ENCODE assay signal across 8 cellular contexts in the genomic region with DNA sequence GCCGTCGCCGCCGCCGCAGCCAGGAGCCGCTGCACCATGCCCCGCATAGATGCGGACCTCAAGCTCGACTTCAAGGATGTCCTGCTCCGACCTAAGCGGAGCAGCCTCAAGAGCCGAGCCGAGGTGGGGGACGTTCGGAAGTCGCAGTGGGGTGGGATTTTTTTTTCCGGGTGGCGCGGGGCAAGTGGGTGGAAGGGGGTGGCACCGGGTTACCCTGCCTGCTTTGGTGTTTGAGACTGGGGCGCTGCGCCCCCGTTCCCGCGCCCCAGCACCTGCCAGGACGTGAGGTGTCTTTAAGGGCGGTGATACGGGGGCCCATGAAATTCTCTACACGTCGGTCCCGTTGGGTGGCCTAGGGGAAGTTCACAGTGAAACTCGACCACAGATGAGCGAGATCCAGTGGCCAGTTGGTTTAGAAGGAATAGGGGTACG. TPM values are rescaled to one million over a fixed set of nuclear protein-coding genes. Genes with fewer than 3 reads are reported as not detected.
DNase-seq lines count a peak whose midpoint lies in the region; ATAC-seq and TF ChIP-seq lines count a peak whose summit lies in the region.

No MANE protein-coding gene starts in this region.

- no peak for TF ChIP-seq POLR2A in NB4 (IDR thresholded peaks at IDR 0.05; ENCODE audit: extremely low read depth, insufficient read length)

- DNase-seq in A673 (ENCODE audit: low spot score) (no peak), NB4 (ENCODE audit: low read depth) (no peak), kidney tubule cell (ENCODE audit: low spot score) (no peak), SHP77 treated with DMSO at 0.1 percent for 48 hours (lab: John Stamatoyannopoulos, UW) (no peak)
- no peak for DNase-seq in effector CD4-positive, alpha-beta T cell

- POLR2A ChIA-PET in A673 (lab: Charles Lee; ENCODE audit: low non-redundant PET) = no interaction called here

- no TSS peak for BruUV-seq in A673 (replicated peaks; lab: Mats Ljungman, UMichigan)

- no peaks in the 10 kb centered on the region for H3K36me3 Mint-ChIP-seq in nephron (ENCODE audit: low read depth)

- H3K4me1 ChIP-seq in A673 (ENCODE audit: insufficient read depth, low read length, poor library complexity, severe bottlenecking) = peaks cover 11% of the 10 kb centered on the region
- H3K4me1 ChIP-seq in endocrine pancreas (ENCODE audit: control insufficient read depth, insufficient read depth, low read length) = peaks cover 3% of the 10 kb centered on the region

- H3K9me3 Mint-ChIP-seq in nephron = no peaks in the 10 kb centered on the region

- intact Hi-C loops in A673 (cut with micrococcal nuclease; ENCODE audit: unreplicated experiment) = no loop called here

- H3K27me3 ChIP-seq in A673 (replicated peaks; ENCODE audit: insufficient read depth, low read depth, low read length, poor library complexity) = no peaks in the 10 kb centered on the region
- H3K27me3 ChIP-seq in endocrine pancreas (ENCODE audit: control insufficient read depth, insufficient read depth, low read length) = no peaks in the 10 kb centered on the region

- H3K27me3 Mint-ChIP-seq in nephron (ENCODE audit: low read depth) = peaks cover 27% of the 10 kb centered on the region

- peak overlapping the region; percentile 80 to 93 (median 91) for H3K4me3 Mint-ChIP-seq in nephron

- peak; percentile 8 for ATAC-seq in GM21360 (IDR thresholded peaks at IDR 0.05; ENCODE audit: unreplicated experiment)

- peak overlapping the region; percentile 89 for H3K9ac ChIP-seq in endocrine pancreas (ENCODE audit: control insufficient read depth, insufficient read depth, low read length)

- no peak for TF ChIP-seq CTCF in A673 (conservative IDR thresholded peaks at IDR 0.05; ENCODE audit: low read depth, low read length)
- no peak for TF ChIP-seq CTCF in NB4 (IDR thresholded peaks at IDR 0.05; ENCODE audit: low read depth, low read length)
- no peak for TF ChIP-seq CTCF in nephron (IDR thresholded peaks at IDR 0.05; ENCODE audit: unreplicated experiment in 3 of 3)

- peak overlapping the region in 2 of 3 experiments; percentile 36 to 52 for H3K27ac Mint-ChIP-seq in nephron

- CTCF ChIA-PET in A673 (lab: Charles Lee) = interaction anchor here (0.5 to 0.6 kb wide), 2 partner anchors 35 to 38 kb away, joined by 3 to 10 read pairs; no protein-coding TSS in a partner anchor

- peaks cover 60% of the 10 kb centered on the region for H3K4me1 Mint-ChIP-seq in nephron

- H3K36me3 ChIP-seq in A673 (ENCODE audit: insufficient read depth, low read length, poor library complexity, severe bottlenecking) (no peaks in the 10 kb centered on the region), endocrine pancreas (ENCODE audit: control insufficient read depth, insufficient read depth, low read length) (no peaks in the 10 kb centered on the region)

- no peak overlapping the region for H3K27ac ChIP-seq in A673 (ENCODE audit: low read depth, low read length, poor library complexity, severe bottlenecking)

- no peaks in the 10 kb centered on the region for H3K9me3 ChIP-seq in A673 (ENCODE audit: low read depth, low read length, poor library complexity, severe bottlenecking)
- no peaks in the 10 kb centered on the region for H3K9me3 ChIP-seq in endocrine pancreas (ENCODE audit: control insufficient read depth, low read length)

- H3K4me3 ChIP-seq in A673 (ENCODE audit: low read depth, low read length, poor library complexity, severe bottlenecking) = peak overlapping the region; percentile 54
- peak overlapping the region; percentile 65 for H3K4me3 ChIP-seq in NB4 (ENCODE audit: low read depth, low read length)
- peak overlapping the region; percentile 59 for H3K4me3 ChIP-seq in endocrine pancreas (ENCODE audit: control insufficient read depth, insufficient read depth, low read length)

RNA-seq across cellular contexts. Expression of gene GMPR, which starts 0.3 kb away (rescaled TPM):
- 0.32 and 0.76 TPM in 2 replicates for total RNA-seq in A673 (2021)
